Comparison of ENCODE assay signal across 25 cellular contexts in genomic region chr10:11406746-11407145, GRCh38.
"Had no signal": no experiment of that assay in that cellular context is flagged by ENCODE, and none has a peak within 500 bp of the region (broad histone marks: within the 10 kb centered on the region; RNA-seq: fewer than 3 reads in every experiment).

No MANE protein-coding gene starts in this region.

- H3K27me3 ChIP-seq: colonic mucosa, esophagus muscularis mucosa, hepatocyte, spleen, upper lobe of left lung, vagina had no signal

- H3K9me3 ChIP-seq: colonic mucosa, neutrophil, vagina had no signal

- DNase-seq: colonic mucosa; effector CD8-positive, alpha-beta T cell; foreskin fibroblast; head of caudate nucleus; left colon; left ventricle myocardium superior; mesenchymal stem cell; midbrain; psoas muscle; retina; spleen; stimulated activated CD4-positive, alpha-beta T cell treated with anti-CD3 and anti-CD28 coated beads, Interleukin-15, amount 100 ng/mL, for 24 hours; stimulated activated CD4-positive, alpha-beta T cell treated with anti-CD3 and anti-CD28 coated beads, Interleukin-1b, Interleukin-23, amount 100 ng/mL, for 48 hours; stimulated activated CD4-positive, alpha-beta T cell treated with anti-CD3 and anti-CD28 coated beads, Interleukin-4, amount 100 ng/mL, for 24 hours; tibial artery; upper lobe of left lung had no signal

- ATAC-seq: left colon; left ventricle myocardium superior; psoas muscle; sciatic nerve; stimulated activated memory B cell treated with anti-CD40 and anti-IgM and Interleukin-4, amounts not matched to agents 10 μg/mL and 1 μg/mL and 100 μg/mL, for 72 hours had no signal

- H3K27ac ChIP-seq: colonic mucosa, epithelial cell of prostate, esophagus muscularis mucosa, hepatocyte, neutrophil, psoas muscle, spleen, tibial artery, upper lobe of left lung, vagina had no signal

- H3K27ac Mint-ChIP-seq: stimulated activated naive CD8-positive, alpha-beta T cell treated with anti-CD3 and anti-CD28 coated beads, Interleukin-15, Interleukin-2, amounts not matched to agents 100 ng/mL and 50 ng/mL, for 24 hours had no signal

- H3K36me3 ChIP-seq: colonic mucosa, esophagus muscularis mucosa, neutrophil, spleen, tibial artery, upper lobe of left lung, vagina had no signal

- H3K4me3 Mint-ChIP-seq: stimulated activated memory B cell treated with anti-CD40 and anti-IgM and Interleukin-4, amounts not matched to agents 10 μg/mL and 1 μg/mL and 100 μg/mL, for 72 hours; stimulated activated naive CD8-positive, alpha-beta T cell treated with anti-CD3 and anti-CD28 coated beads, Interleukin-15, Interleukin-2, amounts not matched to agents 100 ng/mL and 50 ng/mL, for 24 hours had no signal

- H3K27me3 Mint-ChIP-seq: stimulated activated memory B cell treated with anti-CD40 and anti-IgM and Interleukin-4, amounts not matched to agents 10 μg/mL and 1 μg/mL and 100 μg/mL, for 72 hours; stimulated activated naive CD8-positive, alpha-beta T cell treated with anti-CD3 and anti-CD28 coated beads, Interleukin-15, Interleukin-2, amounts not matched to agents 100 ng/mL and 50 ng/mL, for 24 hours had no signal

- H3K4me3 ChIP-seq: colonic mucosa, esophagus muscularis mucosa, hepatocyte, lung, psoas muscle, spleen, tibial artery, upper lobe of left lung, vagina had no signal
